2 cellular contexts compared by ENCODE assay signal in genomic region chr4:139222215-139222614, GRCh38.
TF ChIP-seq lines count a peak whose summit lies in the region.

No MANE protein-coding gene starts in this region.

TF ChIP-seq in GM23338, 12 proteins besides CTCF, POLR2A, EP300 and RAD21:
- no peak for TF ChIP-seq STAT1 (IDR thresholded peaks at IDR 0.05; ENCODE audit: unreplicated experiment)
- no peak for TF ChIP-seq JUNB (IDR thresholded peaks at IDR 0.05; ENCODE audit: unreplicated experiment)
- no peak for TF ChIP-seq ZNF462 (CRISPR knock-in tag; IDR thresholded peaks at IDR 0.05)
- no peak for TF ChIP-seq ETS1 (IDR thresholded peaks at IDR 0.05)
- TF ChIP-seq CREB1 (CRISPR knock-in tag; IDR thresholded peaks at IDR 0.05; ENCODE audit: low read depth): no peak
- TF ChIP-seq ZNF331 (CRISPR knock-in tag; IDR thresholded peaks at IDR 0.05; ENCODE audit: low read depth): no peak
- no peak for TF ChIP-seq EZH2phosphoT487 (IDR thresholded peaks at IDR 0.05; ENCODE audit: unreplicated experiment)
- TF ChIP-seq EZH2 (IDR thresholded peaks at IDR 0.05; ENCODE audit: low read depth, unreplicated experiment): no peak
- no peak for TF ChIP-seq ZNF114 (CRISPR knock-in tag; IDR thresholded peaks at IDR 0.05)
- TF ChIP-seq POLR2AphosphoS5 (IDR thresholded peaks at IDR 0.05; ENCODE audit: low read depth): no peak
- TF ChIP-seq NANOG (IDR thresholded peaks at IDR 0.05; ENCODE audit: borderline replicate concordance): no peak
- no peak for TF ChIP-seq REST (IDR thresholded peaks at IDR 0.05; ENCODE audit: unreplicated experiment)

TF ChIP-seq in H1, 55 proteins besides CTCF, POLR2A, EP300 and RAD21:
- TF ChIP-seq SIX5 (IDR thresholded peaks at IDR 0.05; ENCODE audit: low read depth, low read length) (no peak), EGR1 (IDR thresholded peaks at IDR 0.05; ENCODE audit: borderline replicate concordance, low read depth, low read length) (no peak), USF2 (IDR thresholded peaks at IDR 0.05; ENCODE audit: low read length) (no peak), RXRA (IDR thresholded peaks at IDR 0.05; ENCODE audit: insufficient read depth, low read depth, low read length) (no peak), E2F6 (IDR thresholded peaks at IDR 0.05) (no peak), PHF8 (conservative IDR thresholded peaks at IDR 0.05; ENCODE audit: low read depth, low read length) (no peak), CREB1 (IDR thresholded peaks at IDR 0.05) (no peak), ATF2 (IDR thresholded peaks at IDR 0.05; ENCODE audit: low read length) (no peak), RNF2 (IDR thresholded peaks at IDR 0.05; ENCODE audit: borderline replicate concordance, low read depth, low read length, missing control alignments, poor library complexity, severe bottlenecking) (no peak), RFX5 (IDR thresholded peaks at IDR 0.05; ENCODE audit: borderline replicate concordance, low read depth, low read length) (no peak), BACH1 (IDR thresholded peaks at IDR 0.05; ENCODE audit: low read length) (no peak), SAP30 (IDR thresholded peaks at IDR 0.05; ENCODE audit: insufficient read depth, insufficient replicate concordance, low read length) (no peak), BRCA1 (IDR thresholded peaks at IDR 0.05; ENCODE audit: low read depth, low read length) (no peak), TEAD4 (IDR thresholded peaks at IDR 0.05; ENCODE audit: low read depth, low read length) (no peak), BCL11A (IDR thresholded peaks at IDR 0.05; ENCODE audit: low read depth in 2 of 2, low read length in 2 of 2) (no peak), SP2 (IDR thresholded peaks at IDR 0.05; ENCODE audit: low read length) (no peak), NANOG (IDR thresholded peaks at IDR 0.05; ENCODE audit: insufficient read depth, low read depth, low read length, poor library complexity, severe bottlenecking) (no peak), NRF1 (IDR thresholded peaks at IDR 0.05; ENCODE audit: low read depth, low read length) (no peak), TCF12 (IDR thresholded peaks at IDR 0.05; ENCODE audit: low read depth, low read length) (no peak), ZNF274 (IDR thresholded peaks at IDR 0.05; ENCODE audit: borderline replicate concordance, extremely low read depth, low read length) (no peak)
